ENCODE assay signal across 1 cellular context in the genomic region with DNA sequence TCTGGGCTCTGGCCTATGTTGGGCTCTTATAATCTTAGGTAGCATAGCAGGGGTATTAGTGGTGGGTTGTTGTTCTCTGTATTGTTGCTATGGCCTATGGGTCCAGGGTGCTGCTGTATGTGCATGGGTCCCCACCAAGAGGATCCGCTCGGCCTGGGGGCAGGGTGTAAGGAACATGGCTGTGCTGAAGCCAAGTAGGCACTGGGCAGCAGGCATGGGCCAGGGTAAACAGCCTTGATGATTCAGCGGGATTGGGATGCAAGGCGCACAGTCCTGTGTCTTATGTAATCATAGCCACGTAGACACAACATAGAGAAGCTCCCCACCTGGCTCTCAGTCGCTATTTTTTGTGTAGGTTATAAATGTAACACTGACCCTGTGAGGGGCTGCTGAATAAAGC.
TF ChIP-seq lines count a peak whose summit lies in the region.

No MANE protein-coding gene starts in this region.

TF ChIP-seq in HepG2, 621 proteins besides CTCF, POLR2A, EP300 and RAD21 (continued from another document):
- TF ChIP-seq ARID4A (CRISPR knock-in tag; IDR thresholded peaks at IDR 0.05; ENCODE audit: borderline replicate concordance) (no peak), SKIL (CRISPR knock-in tag; IDR thresholded peaks at IDR 0.05; ENCODE audit: borderline replicate concordance) (no peak), ZKSCAN8 (CRISPR knock-in tag; IDR thresholded peaks at IDR 0.05; ENCODE audit: borderline replicate concordance) (no peak), RFXANK (CRISPR knock-in tag; IDR thresholded peaks at IDR 0.05) (no peak), JUN (CRISPR knock-in tag; IDR thresholded peaks at IDR 0.05) (no peak), ZSCAN9 (CRISPR knock-in tag; IDR thresholded peaks at IDR 0.05; ENCODE audit: borderline replicate concordance) (no peak), ZNF382 (CRISPR knock-in tag; IDR thresholded peaks at IDR 0.05; ENCODE audit: borderline replicate concordance) (no peak)
- TF ChIP-seq, protein P1, sequence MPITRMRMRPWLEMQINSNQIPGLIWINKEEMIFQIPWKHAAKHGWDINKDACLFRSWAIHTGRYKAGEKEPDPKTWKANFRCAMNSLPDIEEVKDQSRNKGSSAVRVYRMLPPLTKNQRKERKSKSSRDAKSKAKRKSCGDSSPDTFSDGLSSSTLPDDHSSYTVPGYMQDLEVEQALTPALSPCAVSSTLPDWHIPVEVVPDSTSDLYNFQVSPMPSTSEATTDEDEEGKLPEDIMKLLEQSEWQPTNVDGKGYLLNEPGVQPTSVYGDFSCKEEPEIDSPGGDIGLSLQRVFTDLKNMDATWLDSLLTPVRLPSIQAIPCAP (CRISPR knock-in tag; IDR thresholded peaks at IDR 0.05; ENCODE audit: low read depth), result no peak
